8 cellular contexts compared by ENCODE assay signal in genomic region chr1:101293461-101294045, GRCh38. TPM values are rescaled to one million over a fixed set of nuclear protein-coding genes. Genes with fewer than 3 reads are reported as not detected.
DNase-seq lines count a peak whose midpoint lies in the region; ATAC-seq and TF ChIP-seq lines count a peak whose summit lies in the region.

No MANE protein-coding gene starts in this region.

- no peak for TF ChIP-seq CTCF in psoas muscle (IDR thresholded peaks at IDR 0.05)

- intact Hi-C loops in psoas muscle (cut with DNase I): no loop called here

- ATAC-seq in GM18907 (IDR thresholded peaks at IDR 0.05; ENCODE audit: unreplicated experiment): peak; percentile 80
- ATAC-seq in HG02884 (IDR thresholded peaks at IDR 0.05; ENCODE audit: unreplicated experiment): peak; percentile 56
- ATAC-seq in psoas muscle: no peak

- WGBS in psoas muscle, 3 donors: 75 to 79% (median 78%) methylated on average over 4 of the region's 4 CpGs

- H3K36me3 ChIP-seq in psoas muscle (ENCODE audit: insufficient read depth in 1 of 2, low read depth in 1 of 2): no peaks in the 10 kb centered on the region

- H3K4me3 ChIP-seq in psoas muscle: no peak overlapping the region

- DNase-seq in T-helper 9 cell: peak; percentile 29
- peak; percentile 29 for DNase-seq in kidney tubule cell (ENCODE audit: low spot score)
- no peak for DNase-seq in NAMALWA (ENCODE audit: low spot score)
- DNase-seq in NCI-H510A (lab: John Stamatoyannopoulos, UW): no peak
- DNase-seq in NCI-H1048 (lab: John Stamatoyannopoulos, UW): no peak
- no peak for DNase-seq in psoas muscle

- peaks cover 0 to 2% (median 0%) of the 10 kb centered on the region in 3 donors for H3K27me3 ChIP-seq in psoas muscle (ENCODE audit: insufficient read depth in 3 of 3, low read length in 2 of 3)

- no peak overlapping the region for H3K27ac ChIP-seq in psoas muscle

- H3K4me1 ChIP-seq in psoas muscle: no peaks in the 10 kb centered on the region

- no peaks in the 10 kb centered on the region for H3K9me3 ChIP-seq in psoas muscle

RNA-seq across cellular contexts. Expression of gene S1PR1, which starts 56.7 kb away (rescaled TPM):
- 10 to 100 TPM; 22.3 to 35.7 (median 25.0) TPM for total RNA-seq in psoas muscle
- 10 to 100 TPM; 21.9 to 26.6 (median 25.8) TPM for polyA plus RNA-seq in psoas muscle

Comparison
In these comparisons a context has a peak if more than half of its experiments do, and no peak if none do; other contexts are left out.
1. ATAC-seq: peak in GM18907 (single experiment) and HG02884 (single experiment); none in psoas muscle (0 of 4).
2. DNase-seq: peak in T-helper 9 cell (single experiment) and kidney tubule cell (single experiment); none in NAMALWA (single experiment), NCI-H510A (single experiment), NCI-H1048 (single experiment) and psoas muscle (0 of 2).